12 cellular contexts compared by ENCODE assay signal in the genomic region with DNA sequence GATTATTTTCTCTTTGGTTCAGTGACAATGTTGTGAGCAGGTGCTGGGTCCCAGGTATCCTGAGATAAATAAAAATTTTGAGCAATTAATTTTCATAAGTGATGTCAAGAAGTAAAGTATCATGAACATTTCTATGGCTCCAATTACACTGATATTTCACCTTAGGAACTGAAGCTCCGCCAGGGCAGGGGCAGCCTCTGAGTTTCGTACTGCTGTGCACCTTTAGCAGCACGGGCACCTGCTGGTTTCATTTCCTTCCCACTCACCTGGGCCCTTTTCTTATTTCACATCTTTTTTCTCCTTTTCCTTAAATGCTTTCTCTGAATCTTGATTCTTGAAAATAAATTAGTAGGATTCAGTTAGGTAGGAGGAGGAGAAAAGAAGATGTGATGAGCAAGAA. TPM values are rescaled to one million over a fixed set of nuclear protein-coding genes. Genes with fewer than 3 reads are reported as not detected.
DNase-seq lines count a peak whose midpoint lies in the region; ATAC-seq and TF ChIP-seq lines count a peak whose summit lies in the region.
"Had no signal": no experiment of that assay in that cellular context is flagged by ENCODE, and none has a peak within 500 bp of the region (broad histone marks: within the 10 kb centered on the region; RNA-seq: fewer than 3 reads in every experiment).

No MANE protein-coding gene starts in this region.

- H3K27ac ChIP-seq in C4-2B (peak overlapping the region; percentile 72; the same call in 1 of the 2 replicates), GM23338 (ENCODE audit: low read depth) (no peak overlapping the region), dorsolateral prefrontal cortex (peak overlapping the region in 14 of 59 donors; percentile 55 to 86 (median 74))
- H3K27ac ChIP-seq: cardiac muscle cell had no signal

- no peaks in the 10 kb centered on the region; the same call in 2 of the 3 replicates for H3K36me3 Mint-ChIP-seq in GM23338 (ENCODE audit: low read depth)
- H3K36me3 Mint-ChIP-seq in activated T-helper 17 cell treated with anti-CD3 and anti-CD28 coated beads, Interleukin-2, amount 50 U/mL, for 72 hours (ENCODE audit: low read depth) = peaks cover 6% of the 10 kb centered on the region
- H3K36me3 Mint-ChIP-seq in memory B cell = no peaks in the 10 kb centered on the region

- no peaks in the 10 kb centered on the region for H4K20me1 ChIP-seq in GM23338 (replicated peaks; ENCODE audit: insufficient read depth)

- no peak for TF ChIP-seq CTCF in C4-2B (conservative IDR thresholded peaks at IDR 0.05)
- no peak for TF ChIP-seq CTCF in GM23338 (conservative IDR thresholded peaks at IDR 0.05; ENCODE audit: low read depth in 2 of 2)
- no peak for TF ChIP-seq CTCF in dorsolateral prefrontal cortex (IDR thresholded peaks at IDR 0.05 in 54 of 56, conservative IDR thresholded peaks at IDR 0.05 in 2 of 56; ENCODE audit: low read depth in 1 of 56, partially characterized antibody in 56 of 56)

- no peak overlapping the region for H3K27ac Mint-ChIP-seq in GM23338
- no peak overlapping the region for H3K27ac Mint-ChIP-seq in activated T-helper 17 cell treated with anti-CD3 and anti-CD28 coated beads, Interleukin-2, amount 50 U/mL, for 72 hours
- H3K27ac Mint-ChIP-seq in memory B cell = peak overlapping the region; percentile 77

- no peak for DNase-seq in GM23338 (ENCODE audit: low spot score)
- no peak for DNase-seq in memory B cell (ENCODE audit: low spot score in 2 of 2)
- DNase-seq in dorsolateral prefrontal cortex = no peak
- no peak for DNase-seq in HK-2 (ENCODE audit: unreplicated experiment)
- no peak for DNase-seq in stimulated activated CD4-positive, alpha-beta T cell treated with anti-CD3 and anti-CD28 coated beads, Interleukin-4, amount 100 ng/mL, for 24 hours
- DNase-seq: esophagus squamous epithelium had no signal

- intact Hi-C loops in dorsolateral prefrontal cortex (cut with DNase I) = loop anchor here (5.0 to 10.0 kb wide), 2 partner anchors 90 to 192 kb away; no protein-coding TSS in a partner anchor

- no peak for ATAC-seq in GM23338
- no peak for ATAC-seq in activated T-helper 17 cell treated with anti-CD3 and anti-CD28 coated beads, Interleukin-2, amount 50 U/mL, for 72 hours (replicated peaks)
- ATAC-seq in memory B cell (ENCODE audit: low read depth) = no peak
- ATAC-seq in GM21390 (IDR thresholded peaks at IDR 0.05; ENCODE audit: unreplicated experiment) = no peak

- H3K4me3 ChIP-seq in GM23338 (peak overlapping the region; percentile 86; the same call in 1 of the 2 replicates), dorsolateral prefrontal cortex (peak overlapping the region in 1 of 59 donors; percentile 90)

- no peak overlapping the region for H3K4me2 ChIP-seq in GM23338

- H3K27me3 Mint-ChIP-seq in GM23338 (ENCODE audit: insufficient read depth, low read depth, poor library complexity) (peaks cover 21% of the 10 kb centered on the region), memory B cell (peaks cover 4% of the 10 kb centered on the region)
- H3K27me3 Mint-ChIP-seq in activated T-helper 17 cell treated with anti-CD3 and anti-CD28 coated beads, Interleukin-2, amount 50 U/mL, for 72 hours = no peaks in the 10 kb centered on the region

- H3K79me2 ChIP-seq in GM23338 (replicated peaks; ENCODE audit: insufficient read depth) = no peaks in the 10 kb centered on the region

- no peaks in the 10 kb centered on the region for H3K9me3 Mint-ChIP-seq in GM23338
- H3K9me3 Mint-ChIP-seq in activated T-helper 17 cell treated with anti-CD3 and anti-CD28 coated beads, Interleukin-2, amount 50 U/mL, for 72 hours = no peaks in the 10 kb centered on the region
- no peaks in the 10 kb centered on the region for H3K9me3 Mint-ChIP-seq in memory B cell

- H3K4me1 Mint-ChIP-seq in GM23338 (peaks cover 16% of the 10 kb centered on the region), memory B cell (peaks cover 16% of the 10 kb centered on the region)
- peaks cover 22% of the 10 kb centered on the region for H3K4me1 Mint-ChIP-seq in activated T-helper 17 cell treated with anti-CD3 and anti-CD28 coated beads, Interleukin-2, amount 50 U/mL, for 72 hours

- H3K27me3 ChIP-seq in GM23338 (ENCODE audit: insufficient read depth) (peaks cover 48% of the 10 kb centered on the region), dorsolateral prefrontal cortex (no peaks in the 10 kb centered on the region)
- H3K27me3 ChIP-seq: esophagus squamous epithelium, Peyer's patch had no signal

- no peaks in the 10 kb centered on the region for H3K36me3 ChIP-seq in GM23338 (ENCODE audit: insufficient read depth)
- H3K36me3 ChIP-seq: cardiac muscle cell, esophagus squamous epithelium, Peyer's patch, right atrium auricular region had no signal

- no peak overlapping the region for H2AFZ ChIP-seq in GM23338

- H3K4me3 Mint-ChIP-seq in GM23338 (peak overlapping the region; percentile 82), memory B cell (peak overlapping the region; percentile 95)
- H3K4me3 Mint-ChIP-seq in activated T-helper 17 cell treated with anti-CD3 and anti-CD28 coated beads, Interleukin-2, amount 50 U/mL, for 72 hours = peak overlapping the region; percentile 96

- no peaks in the 10 kb centered on the region for H3K9me2 ChIP-seq in GM23338 (ENCODE audit: insufficient read depth)

- no peaks in the 10 kb centered on the region for H3F3A ChIP-seq in GM23338 (replicated peaks; ENCODE audit: low read depth)

- H3K4me1 ChIP-seq in GM23338 (ENCODE audit: insufficient read depth) = peaks cover 11% of the 10 kb centered on the region; the same call in 1 of the 2 replicates

TF ChIP-seq in GM23338, 12 proteins besides CTCF, POLR2A, EP300 and RAD21:
- no peak for TF ChIP-seq NANOG (IDR thresholded peaks at IDR 0.05; ENCODE audit: borderline replicate concordance)
- no peak for TF ChIP-seq JUNB (IDR thresholded peaks at IDR 0.05; ENCODE audit: unreplicated experiment)
- TF ChIP-seq EZH2 (IDR thresholded peaks at IDR 0.05; ENCODE audit: low read depth, unreplicated experiment) = peak; percentile 19
- TF ChIP-seq ZNF331 (CRISPR knock-in tag; IDR thresholded peaks at IDR 0.05; ENCODE audit: low read depth) = no peak
- no peak for TF ChIP-seq ZNF114 (CRISPR knock-in tag; IDR thresholded peaks at IDR 0.05)

RNA-seq across cellular contexts. Expression of a gene that starts 1.2 kb away (rescaled TPM):
- total RNA-seq in GM23338 (2014; rRNA removed; shearing (Covaris generic)) = 3.6 and 5.0 TPM in 2 replicates
- 3.4 and 3.6 TPM in 2 replicates for polyA plus RNA-seq in GM23338 (2016; fragmentation: Nextera tagmentation; extraction: Ambion mirVana)
- total RNA-seq in activated T-helper 17 cell treated with anti-CD3 and anti-CD28 coated beads, Interleukin-2, amount 50 U/mL, for 72 hours = 10 to 100 TPM; 17.2 to 29.2 TPM
- total RNA-seq in dorsolateral prefrontal cortex = 10 to 100 TPM; 13.2 to 38.2 (median 22.1) TPM
